7 cellular contexts compared by ENCODE assay signal in the genomic region with DNA sequence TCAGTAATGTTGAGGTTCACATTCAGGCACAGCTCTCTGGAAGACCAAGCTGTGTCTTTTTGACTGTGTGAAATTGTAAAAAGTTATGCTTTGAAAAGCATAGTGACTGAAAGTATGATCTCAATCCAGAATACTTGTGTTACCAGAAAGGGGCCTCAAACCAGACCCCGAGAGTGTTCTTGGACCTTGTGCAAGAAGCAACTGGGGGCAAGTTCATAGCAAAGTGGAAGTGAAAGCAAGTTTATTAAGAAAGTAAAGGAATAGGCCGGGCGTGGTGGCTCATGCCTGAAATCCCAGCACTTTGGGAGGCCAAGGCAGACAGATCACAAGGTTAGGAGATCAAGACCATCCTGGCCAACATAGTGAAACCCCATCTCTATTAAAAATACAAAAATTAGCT. TPM values are rescaled to one million over a fixed set of nuclear protein-coding genes. Genes with fewer than 3 reads are reported as not detected.
DNase-seq lines count a peak whose midpoint lies in the region; ATAC-seq, FAIRE-seq and TF ChIP-seq lines count a peak whose summit lies in the region.
"Not testable (repeated sequence)": the region's sequence is repeated elsewhere in the genome, so short reads cannot be mapped to it uniquely, and the experiment has no call there.

No MANE protein-coding gene starts in this region.

- TF ChIP-seq POLR2A in gastroesophageal sphincter (IDR thresholded peaks at IDR 0.05) = not testable (repeated sequence)

- not testable (repeated sequence) for H3K27me3 ChIP-seq in astrocyte (ENCODE audit: insufficient read depth, low read length); gastroesophageal sphincter; naive thymus-derived CD4-positive, alpha-beta T cell (ENCODE audit: control insufficient read depth in 2 of 2, insufficient read depth in 2 of 2, low read length in 2 of 2)

- ATAC-seq in gastroesophageal sphincter; naive thymus-derived CD4-positive, alpha-beta T cell; stimulated activated naive B cell treated with anti-CD40 and anti-IgM and Interleukin-4, amounts not matched to agents 10 μg/mL and 1 μg/mL and 100 μg/mL, for 72 hours (replicated peaks): not testable (repeated sequence)

- not testable (repeated sequence) for H3K4me2 ChIP-seq in astrocyte (ENCODE audit: low read length)

- H3K4me3 Mint-ChIP-seq in activated CD4-positive, alpha-beta memory T cell treated with anti-CD3 and anti-CD28 coated beads for 36 hours = peak overlapping the region; percentile 83
- H3K4me3 Mint-ChIP-seq in astrocyte (ENCODE audit: unreplicated experiment) = peak overlapping the region; percentile 4
- H3K4me3 Mint-ChIP-seq in naive thymus-derived CD4-positive, alpha-beta T cell = peak overlapping the region; percentile 38 to 99 (median 92)
- peak overlapping the region; percentile 46 to 67 for H3K4me3 Mint-ChIP-seq in stimulated activated naive B cell treated with anti-CD40 and anti-IgM and Interleukin-4, amounts not matched to agents 10 μg/mL and 1 μg/mL and 100 μg/mL, for 72 hours

- not testable (repeated sequence) for H3K9me3 ChIP-seq in HEK293 (ENCODE audit: control insufficient read depth, insufficient read depth, low read depth, low read length); astrocyte (ENCODE audit: insufficient read depth, low read depth, low read length); gastroesophageal sphincter; naive thymus-derived CD4-positive, alpha-beta T cell (ENCODE audit: control insufficient read depth in 2 of 3, low read length in 3 of 3)

- TF ChIP-seq EP300 in gastroesophageal sphincter (IDR thresholded peaks at IDR 0.05) = not testable (repeated sequence)

- CTCF ChIA-PET in HEK293 (lab: Yijun Ruan, JAX) = interaction anchor here (0.6 to 0.7 kb wide), 4 partner anchors 12 to 279 kb away, joined by 3 read pairs; no protein-coding TSS in a partner anchor
- CTCF ChIA-PET in activated CD4-positive, alpha-beta memory T cell treated with anti-CD3 and anti-CD28 coated beads for 36 hours (lab: Charles Lee) = interaction anchor here (0.8 to 2.4 kb wide), 4 partner anchors 16 to 214 kb away, joined by 3 to 29 read pairs (median 4); a partner anchor contains a TSS
- CTCF ChIA-PET in naive thymus-derived CD4-positive, alpha-beta T cell (lab: Charles Lee) = interaction anchor here (1.6 kb wide), 1 partner anchor 9 kb away, joined by 5 read pairs; no protein-coding TSS in a partner anchor

- H3K27ac Mint-ChIP-seq in activated CD4-positive, alpha-beta memory T cell treated with anti-CD3 and anti-CD28 coated beads for 36 hours = peak overlapping the region; percentile 94
- H3K27ac Mint-ChIP-seq in astrocyte (ENCODE audit: unreplicated experiment) = not testable (repeated sequence)
- H3K27ac Mint-ChIP-seq in naive thymus-derived CD4-positive, alpha-beta T cell = peak overlapping the region; percentile 88 to 97 (median 96)
- H3K27ac Mint-ChIP-seq in stimulated activated naive B cell treated with anti-CD40 and anti-IgM and Interleukin-4, amounts not matched to agents 10 μg/mL and 1 μg/mL and 100 μg/mL, for 72 hours = peak overlapping the region; percentile 88

- not testable (repeated sequence) for H3K27me3 Mint-ChIP-seq in activated CD4-positive, alpha-beta memory T cell treated with anti-CD3 and anti-CD28 coated beads for 36 hours; astrocyte (ENCODE audit: low read depth, unreplicated experiment); naive thymus-derived CD4-positive, alpha-beta T cell; stimulated activated naive B cell treated with anti-CD40 and anti-IgM and Interleukin-4, amounts not matched to agents 10 μg/mL and 1 μg/mL and 100 μg/mL, for 72 hours

- H3K27ac ChIP-seq in HEK293 (ENCODE audit: extremely low read depth, low read depth, low read length) (peak overlapping the region; percentile 57; the same call in 1 of the 2 replicates), gastroesophageal sphincter (peak overlapping the region; percentile 90 to 97 (median 96))
- not testable (repeated sequence) for H3K27ac ChIP-seq in astrocyte (ENCODE audit: low read depth, low read length)
- H3K27ac ChIP-seq in naive thymus-derived CD4-positive, alpha-beta T cell (ENCODE audit: low read depth, low read length) = peak overlapping the region; percentile 87

- not testable (repeated sequence) for H3K36me3 ChIP-seq in HEK293 (ENCODE audit: control insufficient read depth in 2 of 2, insufficient read depth in 1 of 2, low read length in 2 of 2); astrocyte (ENCODE audit: insufficient read depth, low read length); gastroesophageal sphincter; naive thymus-derived CD4-positive, alpha-beta T cell (ENCODE audit: control insufficient read depth in 2 of 3, insufficient read depth in 3 of 3, low read length in 3 of 3)

- H4K20me1 ChIP-seq in astrocyte (ENCODE audit: insufficient read depth, low read length) = not testable (repeated sequence)

- DNase-seq in OCI-M1 (lab: John Stamatoyannopoulos, UW) = peak; percentile 2
- DNase-seq in activated CD4-positive, alpha-beta memory T cell treated with anti-CD3 and anti-CD28 coated beads for 36 hours = peak; percentile 62
- not testable (repeated sequence) for DNase-seq in astrocyte (ENCODE audit: low read depth); naive thymus-derived CD4-positive, alpha-beta T cell; stimulated activated naive B cell treated with anti-CD40 and anti-IgM and Interleukin-4, amounts not matched to agents 10 μg/mL and 1 μg/mL and 100 μg/mL, for 72 hours

- H3K4me3 ChIP-seq in HEK293 (ENCODE audit: low read depth, low read length); astrocyte (ENCODE audit: insufficient read depth, low read depth, low read length): not testable (repeated sequence)
- H3K4me3 ChIP-seq in gastroesophageal sphincter = peak overlapping the region in 1 of 2 donors; percentile 61
- H3K4me3 ChIP-seq in naive thymus-derived CD4-positive, alpha-beta T cell (ENCODE audit: low read length) = peak overlapping the region; percentile 76

- H3K4me1 ChIP-seq in HEK293 (ENCODE audit: control insufficient read depth, insufficient read depth, low read length) (peaks cover 21% of the 10 kb centered on the region), astrocyte (ENCODE audit: insufficient read depth, low read length) (peaks cover 17% of the 10 kb centered on the region), gastroesophageal sphincter (peaks cover 3 to 89% (median 23%) of the 10 kb centered on the region in 3 donors)
- peaks cover 49 to 53% of the 10 kb centered on the region in 2 donors for H3K4me1 ChIP-seq in naive thymus-derived CD4-positive, alpha-beta T cell (ENCODE audit: control insufficient read depth in 2 of 2, insufficient read depth in 2 of 2, low read length in 2 of 2)

- H3K4me1 Mint-ChIP-seq in activated CD4-positive, alpha-beta memory T cell treated with anti-CD3 and anti-CD28 coated beads for 36 hours (ENCODE audit: low read depth) = peaks cover 69% of the 10 kb centered on the region
- peaks cover 30% of the 10 kb centered on the region for H3K4me1 Mint-ChIP-seq in astrocyte (ENCODE audit: low read depth, unreplicated experiment)
- peaks cover 54 to 86% (median 77%) of the 10 kb centered on the region in 7 donors for H3K4me1 Mint-ChIP-seq in naive thymus-derived CD4-positive, alpha-beta T cell
- H3K4me1 Mint-ChIP-seq in stimulated activated naive B cell treated with anti-CD40 and anti-IgM and Interleukin-4, amounts not matched to agents 10 μg/mL and 1 μg/mL and 100 μg/mL, for 72 hours = peaks cover 27 to 69% of the 10 kb centered on the region in 2 donors

- intact Hi-C loops in activated CD4-positive, alpha-beta memory T cell treated with anti-CD3 and anti-CD28 coated beads for 36 hours (cut with micrococcal nuclease) = loop anchor here (1.0 to 5.0 kb wide), 2 partner anchors 112 to 301 kb away; a partner anchor contains a TSS
- intact Hi-C loops in naive thymus-derived CD4-positive, alpha-beta T cell (cut with micrococcal nuclease) = loop anchor here in 1 of 2 donors (5.0 kb wide), 1 partner anchor 131 kb away; no protein-coding TSS in a partner anchor

- H3K79me2 ChIP-seq in astrocyte (ENCODE audit: insufficient read depth, low read length) = not testable (repeated sequence)

- H3K36me3 Mint-ChIP-seq in activated CD4-positive, alpha-beta memory T cell treated with anti-CD3 and anti-CD28 coated beads for 36 hours = peaks cover 43% of the 10 kb centered on the region
- peaks cover 12% of the 10 kb centered on the region for H3K36me3 Mint-ChIP-seq in astrocyte (ENCODE audit: low read depth, unreplicated experiment)
- peaks cover 7 to 53% (median 32%) of the 10 kb centered on the region in 5 donors for H3K36me3 Mint-ChIP-seq in naive thymus-derived CD4-positive, alpha-beta T cell
- H3K36me3 Mint-ChIP-seq in stimulated activated naive B cell treated with anti-CD40 and anti-IgM and Interleukin-4, amounts not matched to agents 10 μg/mL and 1 μg/mL and 100 μg/mL, for 72 hours = peaks cover 40 to 51% of the 10 kb centered on the region in 2 donors

- not testable (repeated sequence) for H2AFZ ChIP-seq in astrocyte (ENCODE audit: low read depth, low read length)

- 60 to 73% methylated on average over 2 to 3 of the region's 3 CpGs for WGBS in gastroesophageal sphincter (ENCODE audit: low coverage in 1 of 2), 2 donors

- not testable (repeated sequence) for H3K9me3 Mint-ChIP-seq in activated CD4-positive, alpha-beta memory T cell treated with anti-CD3 and anti-CD28 coated beads for 36 hours; astrocyte (ENCODE audit: unreplicated experiment); stimulated activated naive B cell treated with anti-CD40 and anti-IgM and Interleukin-4, amounts not matched to agents 10 μg/mL and 1 μg/mL and 100 μg/mL, for 72 hours
- H3K9me3 Mint-ChIP-seq in naive thymus-derived CD4-positive, alpha-beta T cell = peaks cover 0 to 11% (median 0%) of the 10 kb centered on the region in 11 donors

- POLR2A ChIA-PET in HEK293 (lab: Yijun Ruan, JAX) = not testable (repeated sequence)
- POLR2A ChIA-PET in activated CD4-positive, alpha-beta memory T cell treated with anti-CD3 and anti-CD28 coated beads for 36 hours (lab: Charles Lee) = interaction anchor here (0.7 to 6.2 kb wide), 7 partner anchors 18 to 1983 kb away, joined by 3 to 116 read pairs (median 22); a partner anchor contains a TSS
- POLR2A ChIA-PET in naive thymus-derived CD4-positive, alpha-beta T cell (lab: Charles Lee) = interaction anchor here (0.7 to 4.2 kb wide), 6 partner anchors 9 to 299 kb away, joined by 3 to 105 read pairs (median 10); a partner anchor contains a TSS

- FAIRE-seq in astrocyte (lab: Jason Lieb, UNC) = not testable (repeated sequence)

- not testable (repeated sequence) for H3K9ac ChIP-seq in astrocyte (ENCODE audit: low read length)

- not testable (repeated sequence) for TF ChIP-seq CTCF in HEK293 (tag by site-specific recombination; IDR thresholded peaks at IDR 0.05); astrocyte (IDR thresholded peaks at IDR 0.05; ENCODE audit: insufficient read depth, low read depth, low read length); gastroesophageal sphincter (IDR thresholded peaks at IDR 0.05)

RNA-seq across cellular contexts. Expression of a gene that starts 2.5 kb away (rescaled TPM):
- 10 to 100 TPM; 54.3 to 58.1 TPM for total RNA-seq in activated CD4-positive, alpha-beta memory T cell treated with anti-CD3 and anti-CD28 coated beads for 36 hours
- total RNA-seq in astrocyte = 20.0 and 25.9 TPM in 2 replicates
- total RNA-seq in gastroesophageal sphincter = 100 to 1,000 TPM in 1 of 4 donors, 10 to 100 TPM in 3; 52.8 to 118 (median 77.3) TPM
- 100 to 1,000 TPM in 2 of 5 experiments, 10 to 100 TPM in 3; 63.7 to 108 (median 95.9) TPM for total RNA-seq in naive thymus-derived CD4-positive, alpha-beta T cell
- 10 to 100 TPM; 31.1 to 41.7 TPM for polyA plus RNA-seq in naive thymus-derived CD4-positive, alpha-beta T cell

RNA-seq across cellular contexts. Expression of a gene that starts 56.0 kb away (rescaled TPM):
- 10 to 100 TPM; 18.8 to 19.3 TPM for total RNA-seq in activated CD4-positive, alpha-beta memory T cell treated with anti-CD3 and anti-CD28 coated beads for 36 hours
- total RNA-seq in astrocyte (0.99 and 1.0 TPM in 2 replicates), gastroesophageal sphincter (10 to 100 TPM; 30.8 to 48.6 (median 36.6) TPM)
- total RNA-seq in naive thymus-derived CD4-positive, alpha-beta T cell = 10 to 100 TPM; 31.9 to 43.5 (median 34.3) TPM
- polyA plus RNA-seq in naive thymus-derived CD4-positive, alpha-beta T cell = 10 to 100 TPM; 17.7 to 26.8 TPM

Comparison
In these comparisons a context has a peak if more than half of its experiments do, and no peak if none do; other contexts are left out.
1. H3K4me3 Mint-ChIP-seq: peak in every context shown above with its lines; median percentile 92 in naive thymus-derived CD4-positive, alpha-beta T cell; 83 in activated CD4-positive, alpha-beta memory T cell treated with anti-CD3 and anti-CD28 coated beads for 36 hours; 56 in stimulated activated naive B cell treated with anti-CD40 and anti-IgM and Interleukin-4, amounts not matched to agents 10 μg/mL and 1 μg/mL and 100 μg/mL, for 72 hours; 4 in astrocyte.